In the genomic region with DNA sequence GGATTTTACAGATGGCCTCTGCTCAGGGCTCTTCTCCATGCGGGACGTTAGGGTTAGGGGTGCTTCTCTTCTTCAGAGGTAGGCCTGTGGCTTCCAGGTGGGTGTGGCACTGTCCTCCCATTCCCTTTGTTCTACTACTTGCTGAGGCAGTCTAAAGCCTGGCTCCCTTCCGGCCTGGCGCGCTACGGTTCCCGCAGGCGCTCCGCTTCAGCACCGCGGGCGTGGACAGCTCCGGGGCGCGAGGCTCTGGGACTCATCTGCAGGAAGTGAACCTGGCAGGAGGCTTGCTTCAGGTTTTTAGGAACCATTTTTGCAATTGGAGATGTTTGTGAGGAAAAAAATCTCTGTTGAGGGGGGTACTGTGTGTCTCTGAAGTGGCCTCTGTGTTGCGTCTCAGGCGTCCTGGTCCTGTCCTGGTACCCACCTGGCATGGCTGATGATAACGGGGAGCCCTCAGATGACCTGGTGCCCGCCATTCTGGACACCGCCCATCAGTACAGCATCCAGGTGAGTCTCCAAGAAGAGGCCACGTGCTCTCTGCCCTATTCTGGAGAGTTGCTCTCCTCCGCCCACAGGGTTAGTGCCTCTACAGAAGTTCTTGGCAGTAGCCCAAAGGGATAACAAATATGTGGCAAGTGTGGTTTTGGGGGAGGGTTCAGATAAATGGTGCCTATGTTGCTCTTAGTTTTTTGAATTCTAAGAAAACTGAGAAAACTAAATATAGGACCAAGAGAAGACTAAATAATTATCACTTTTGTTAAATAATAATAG, we compare ENCODE assay signal across 8 cellular contexts. TPM values are rescaled to one million over a fixed set of nuclear protein-coding genes. Genes with fewer than 3 reads are reported as not detected.
DNase-seq lines count a peak whose midpoint lies in the region; ATAC-seq and TF ChIP-seq lines count a peak whose summit lies in the region.

No MANE protein-coding gene starts in this region.

- peaks cover 19% of the 10 kb centered on the region for H3K4me1 Mint-ChIP-seq in activated CD4-positive, alpha-beta memory T cell treated with anti-CD3 and anti-CD28 coated beads for 36 hours (ENCODE audit: low read depth)
- H3K4me1 Mint-ChIP-seq in nephron progenitor cell: no peaks in the 10 kb centered on the region

- in situ Hi-C loops in Caki2 (cut with HindIII; ENCODE audit: low pct_unique_long_range_greater_than_20kb, low sequenced_read_pairs): no loop called here

- CTCF ChIA-PET in activated CD4-positive, alpha-beta memory T cell treated with anti-CD3 and anti-CD28 coated beads for 36 hours (lab: Charles Lee): no interaction called here

- TF ChIP-seq CTCF in fibroblast of mammary gland (conservative IDR thresholded peaks at IDR 0.05; ENCODE audit: control insufficient read depth, insufficient read depth, low read depth, low read length) (no peak), nephron progenitor cell (IDR thresholded peaks at IDR 0.05) (no peak)

- no peak overlapping the region for H3K4me3 ChIP-seq in fibroblast of mammary gland (ENCODE audit: control insufficient read depth, low read depth, low read length)

- POLR2A ChIA-PET in activated CD4-positive, alpha-beta memory T cell treated with anti-CD3 and anti-CD28 coated beads for 36 hours (lab: Charles Lee): no interaction called here

- peak; percentile 54 for DNase-seq in Caki2 (ENCODE audit: low read depth)
- peak; percentile 19 for DNase-seq in M059J (ENCODE audit: low read depth)
- DNase-seq in activated CD4-positive, alpha-beta memory T cell treated with anti-CD3 and anti-CD28 coated beads for 36 hours: peak; percentile 64
- peak; percentile 41 for DNase-seq in fibroblast of mammary gland (ENCODE audit: low read depth)
- DNase-seq in nephron progenitor cell: peak; percentile 91
- no peak for DNase-seq in NCI-H1436 (lab: John Stamatoyannopoulos, UW)

- H3K27me3 Mint-ChIP-seq in activated CD4-positive, alpha-beta memory T cell treated with anti-CD3 and anti-CD28 coated beads for 36 hours: peaks cover 21% of the 10 kb centered on the region
- H3K27me3 Mint-ChIP-seq in nephron progenitor cell (ENCODE audit: low read depth, poor library complexity): peaks cover 63% of the 10 kb centered on the region

- H3K9me3 Mint-ChIP-seq in activated CD4-positive, alpha-beta memory T cell treated with anti-CD3 and anti-CD28 coated beads for 36 hours: no peaks in the 10 kb centered on the region
- H3K9me3 Mint-ChIP-seq in nephron progenitor cell: no peaks in the 10 kb centered on the region

- no peak overlapping the region for H3K27ac Mint-ChIP-seq in activated CD4-positive, alpha-beta memory T cell treated with anti-CD3 and anti-CD28 coated beads for 36 hours
- H3K27ac Mint-ChIP-seq in nephron progenitor cell: no peak overlapping the region

- intact Hi-C loops in activated CD4-positive, alpha-beta memory T cell treated with anti-CD3 and anti-CD28 coated beads for 36 hours (cut with micrococcal nuclease): no loop called here

- peaks cover 15% of the 10 kb centered on the region for H3K36me3 Mint-ChIP-seq in activated CD4-positive, alpha-beta memory T cell treated with anti-CD3 and anti-CD28 coated beads for 36 hours
- H3K36me3 Mint-ChIP-seq in nephron progenitor cell (ENCODE audit: low read depth): no peaks in the 10 kb centered on the region

- ATAC-seq in HG03039 (IDR thresholded peaks at IDR 0.05; ENCODE audit: unreplicated experiment): no peak
- ATAC-seq in HG03469 (IDR thresholded peaks at IDR 0.05; ENCODE audit: unreplicated experiment): no peak

- H3K4me3 Mint-ChIP-seq in activated CD4-positive, alpha-beta memory T cell treated with anti-CD3 and anti-CD28 coated beads for 36 hours: peak overlapping the region; percentile 59
- H3K4me3 Mint-ChIP-seq in nephron progenitor cell: peak overlapping the region; percentile 71

RNA-seq across cellular contexts. Expression of gene MANEAL, which starts 1.9 kb away (rescaled TPM):
- total RNA-seq in Caki2 (2014; rRNA removed; shearing (Covaris generic); ENCODE audit: low replicate concordance): 18.0 and 30.0 TPM in 2 replicates
- total RNA-seq in M059J (2014; rRNA removed; shearing (Covaris generic)): 6.5 and 7.2 TPM in 2 replicates
- 1 to 10 TPM; 1.5 TPM for total RNA-seq in activated CD4-positive, alpha-beta memory T cell treated with anti-CD3 and anti-CD28 coated beads for 36 hours

RNA-seq across cellular contexts. Expression of gene C1orf122, which starts 12.1 kb away (rescaled TPM):
- 123 and 133 TPM in 2 replicates for total RNA-seq in Caki2 (2014; rRNA removed; shearing (Covaris generic); ENCODE audit: low replicate concordance)
- 63.3 and 69.5 TPM in 2 replicates for total RNA-seq in M059J (2014; rRNA removed; shearing (Covaris generic))
- total RNA-seq in activated CD4-positive, alpha-beta memory T cell treated with anti-CD3 and anti-CD28 coated beads for 36 hours: 10 to 100 TPM; 18.1 to 19.7 TPM

RNA-seq across cellular contexts. Expression of gene YRDC, which starts 12.5 kb away (rescaled TPM):
- 12.3 and 25.1 TPM in 2 replicates for total RNA-seq in Caki2 (2014; rRNA removed; shearing (Covaris generic); ENCODE audit: low replicate concordance)
- total RNA-seq in M059J (2014; rRNA removed; shearing (Covaris generic)): 32.8 and 36.3 TPM in 2 replicates
- 10 to 100 TPM; 34.1 to 36.1 TPM for total RNA-seq in activated CD4-positive, alpha-beta memory T cell treated with anti-CD3 and anti-CD28 coated beads for 36 hours

RNA-seq across cellular contexts. Expression of gene EPHA10, which starts 30.6 kb away (rescaled TPM):
- not detected in 2 replicates for total RNA-seq in Caki2 (2014; rRNA removed; shearing (Covaris generic); ENCODE audit: low replicate concordance)
- total RNA-seq in M059J (2014; rRNA removed; shearing (Covaris generic)): not detected in 2 replicates
- under 1 TPM; 0.48 to 0.92 TPM for total RNA-seq in activated CD4-positive, alpha-beta memory T cell treated with anti-CD3 and anti-CD28 coated beads for 36 hours
